ENCODE assay signal across 14 cellular contexts in the genomic region with DNA sequence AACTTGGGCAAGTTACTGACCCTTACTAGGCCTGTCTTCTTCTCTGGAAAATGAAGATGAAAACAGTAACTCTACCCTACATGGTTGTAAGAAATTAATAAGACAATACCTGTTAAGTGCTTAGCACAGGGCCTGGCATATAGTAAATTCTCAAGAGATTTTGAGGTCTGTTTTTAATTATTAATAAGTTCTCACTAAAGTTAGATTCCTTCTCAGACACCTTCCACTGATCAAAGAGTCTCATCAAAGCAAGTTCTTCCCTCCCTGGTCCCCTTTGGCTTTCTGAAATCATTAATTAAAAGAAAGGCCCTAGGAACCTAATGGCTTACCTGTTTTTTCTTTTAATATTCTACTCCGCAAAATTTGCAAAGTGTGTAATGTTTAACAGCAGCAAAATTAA. TPM values are rescaled to one million over a fixed set of nuclear protein-coding genes. Genes with fewer than 3 reads are reported as not detected.
"Had no signal": no experiment of that assay in that cellular context is flagged by ENCODE, and none has a peak within 500 bp of the region (broad histone marks: within the 10 kb centered on the region; RNA-seq: fewer than 3 reads in every experiment).

No MANE protein-coding gene starts in this region.

- H3K4me3 ChIP-seq: SK-N-MC, transverse colon had no signal

- H3K27me3 ChIP-seq: transverse colon had no signal

- ATAC-seq: left cardiac atrium had no signal

- DNase-seq: activated CD4-positive, alpha-beta T cell treated with anti-CD3 and anti-CD28 coated beads for 4 hours; activated naive CD4-positive, alpha-beta T cell treated with anti-CD3 and anti-CD28 coated beads for 36 hours; caudate nucleus; cortex of kidney; effector memory CD4-positive, alpha-beta T cell; hippocampal formation; left cardiac atrium; mammary epithelial cell; nephron progenitor cell; T-helper 1 cell; transverse colon; WERI-Rb-1 had no signal

- H3K36me3 ChIP-seq: transverse colon, WERI-Rb-1 had no signal

- H3K27ac ChIP-seq: epithelial cell of prostate, SK-N-MC, transverse colon, WERI-Rb-1 had no signal

- H3K4me3 Mint-ChIP-seq: activated naive CD4-positive, alpha-beta T cell treated with anti-CD3 and anti-CD28 coated beads for 36 hours; nephron progenitor cell had no signal

- H3K27ac Mint-ChIP-seq: activated naive CD4-positive, alpha-beta T cell treated with anti-CD3 and anti-CD28 coated beads for 36 hours; nephron progenitor cell had no signal

RNA-seq across cellular contexts. Expression of gene TMEM140, which starts 4.6 kb away (rescaled TPM):
- polyA plus RNA-seq: mammary epithelial cell had no signal
